Comparison of ENCODE assay signal across 8 cellular contexts in the genomic region with DNA sequence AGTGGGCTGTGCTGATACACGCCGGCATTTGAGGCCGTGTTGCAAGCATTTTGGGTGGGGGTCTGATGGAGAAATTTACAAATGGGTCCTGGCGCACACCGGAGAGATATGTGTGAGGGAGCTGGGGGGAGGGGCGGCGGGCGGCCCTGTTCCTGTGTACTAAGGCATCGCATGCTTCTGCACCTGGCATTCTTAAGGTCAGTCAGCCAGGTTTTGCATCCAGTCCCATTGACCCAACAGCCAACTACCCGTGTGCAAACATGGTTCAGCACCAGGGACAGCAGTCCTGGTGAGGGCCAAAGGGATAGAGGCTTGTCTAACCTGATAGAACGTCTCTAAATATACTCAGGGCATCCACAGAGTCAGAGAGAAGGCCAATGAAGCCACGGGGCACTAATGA. TPM values are rescaled to one million over a fixed set of nuclear protein-coding genes. Genes with fewer than 3 reads are reported as not detected.
A peak's percentile ranks its signal among the peaks of the same experiment; 100 is the strongest.
DNase-seq lines count a peak whose midpoint lies in the region; ATAC-seq and TF ChIP-seq lines count a peak whose summit lies in the region.

No MANE protein-coding gene starts in this region.

- H3K9ac ChIP-seq in mesenchymal stem cell (ENCODE audit: low read length), result no peak overlapping the region

- H2BK12ac ChIP-seq in mesenchymal stem cell (ENCODE audit: low read length in 2 of 2), result no peak overlapping the region

- no peak overlapping the region for H2BK120ac ChIP-seq in mesenchymal stem cell (ENCODE audit: low read depth, low read length)

- no peak overlapping the region for H3K18ac ChIP-seq in mesenchymal stem cell (ENCODE audit: low read depth in 1 of 2, low read length in 2 of 2)

- peaks cover 8% of the 10 kb centered on the region for H3K9me3 ChIP-seq in mesenchymal stem cell (ENCODE audit: control insufficient read depth, low read length)

- H3K4me3 Mint-ChIP-seq in osteocyte (ENCODE audit: unreplicated experiment), result no peak overlapping the region

- H3K36me3 ChIP-seq in mesenchymal stem cell (ENCODE audit: control insufficient read depth in 1 of 2, insufficient read depth in 2 of 2, low read depth in 1 of 2, low read length in 2 of 2), result no peaks in the 10 kb centered on the region

- peak; percentile 70 for ATAC-seq in GM18861 (IDR thresholded peaks at IDR 0.05; ENCODE audit: unreplicated experiment)
- ATAC-seq in GM19395 (IDR thresholded peaks at IDR 0.05; ENCODE audit: unreplicated experiment), result no peak

- H3K27me3 Mint-ChIP-seq in osteocyte (ENCODE audit: unreplicated experiment), result no peaks in the 10 kb centered on the region

- H3K9me3 Mint-ChIP-seq in osteocyte (ENCODE audit: unreplicated experiment), result no peaks in the 10 kb centered on the region

- no peaks in the 10 kb centered on the region for H3K36me3 Mint-ChIP-seq in osteocyte (ENCODE audit: unreplicated experiment)

- H3K27ac Mint-ChIP-seq in osteocyte (ENCODE audit: unreplicated experiment), result no peak overlapping the region

- H3K4me1 ChIP-seq in mesenchymal stem cell (ENCODE audit: control insufficient read depth, insufficient read depth, low read depth, low read length), result no peaks in the 10 kb centered on the region

- H3K79me1 ChIP-seq in mesenchymal stem cell (replicated peaks; ENCODE audit: low read length, poor library complexity, severe bottlenecking), result no peaks in the 10 kb centered on the region

- H3K27ac ChIP-seq in mesenchymal stem cell (ENCODE audit: low read length, poor library complexity, severe bottlenecking), result no peak overlapping the region

- H3K23ac ChIP-seq in mesenchymal stem cell (ENCODE audit: low read length in 2 of 2), result no peak overlapping the region

- H2AK5ac ChIP-seq in mesenchymal stem cell (ENCODE audit: low read length, severe bottlenecking), result no peak overlapping the region

- no peak overlapping the region for H2BK5ac ChIP-seq in mesenchymal stem cell (ENCODE audit: low read depth, low read length, poor library complexity, severe bottlenecking)

- 2% methylated on average over 10 of the region's 12 CpGs for WGBS in mesenchymal stem cell

- H2AFZ ChIP-seq in mesenchymal stem cell (ENCODE audit: low read depth, low read length), result no peak overlapping the region

- no peaks in the 10 kb centered on the region for H3K27me3 ChIP-seq in mesenchymal stem cell (ENCODE audit: control insufficient read depth in 1 of 2, insufficient read depth in 1 of 2, low read length in 2 of 2)

- H4K91ac ChIP-seq in mesenchymal stem cell (ENCODE audit: low read length), result no peak overlapping the region

- H3K4me1 Mint-ChIP-seq in osteocyte (ENCODE audit: unreplicated experiment), result no peaks in the 10 kb centered on the region

- H2BK15ac ChIP-seq in mesenchymal stem cell (ENCODE audit: low read depth, poor library complexity, severe bottlenecking), result no peak overlapping the region

- H3K4me3 ChIP-seq in mesenchymal stem cell (ENCODE audit: insufficient read depth in 1 of 2, low read depth in 1 of 2, low read length in 2 of 2), result no peak overlapping the region

- H3K4me2 ChIP-seq in mesenchymal stem cell (ENCODE audit: low read length, poor library complexity, severe bottlenecking), result no peak overlapping the region

- no peak overlapping the region for H3K14ac ChIP-seq in mesenchymal stem cell (ENCODE audit: low read length in 2 of 2)

- no peak overlapping the region for H3K4ac ChIP-seq in mesenchymal stem cell (ENCODE audit: low read depth in 1 of 2, low read length in 2 of 2)

- H4K8ac ChIP-seq in mesenchymal stem cell (ENCODE audit: low read length), result no peak overlapping the region

- DNase-seq in HT1080 (ENCODE audit: low read depth) (peak; percentile 69), astrocyte of the hippocampus (ENCODE audit: low read depth, low spot score) (peak; percentile 68), mesenchymal stem cell (peak; percentile 0), NCI-H146 (lab: John Stamatoyannopoulos, UW) (no peak), osteocyte (ENCODE audit: extremely low spot score, unreplicated experiment) (no peak), NCI-H526 (lab: John Stamatoyannopoulos, UW) (no peak)

- no peak for TF ChIP-seq CTCF in osteocyte (IDR thresholded peaks at IDR 0.05)

RNA-seq across cellular contexts. Expression of a gene that starts 0.8 kb away (rescaled TPM):
- total RNA-seq in HT1080 (2014; rRNA removed; shearing (Covaris generic)), result 0.60 and 0.90 TPM in 2 replicates
- 0.08 TPM in 1 of 2 replicates, not detected in the other for polyA plus RNA-seq in HT1080 (2015; cell fraction: cytosol; rRNA removed)
- polyA plus RNA-seq in HT1080 (2015; cell fraction: nucleus; rRNA removed), result 0.04 TPM in 1 of 2 replicates, not detected in the other
- polyA plus RNA-seq in mesenchymal stem cell (2013, experiment 1 of 2), result not detected
- not detected for polyA plus RNA-seq in mesenchymal stem cell (2013, experiment 2 of 2)
- total RNA-seq in osteocyte, result not detected in 2 replicates

Comparison
In these comparisons a context has a peak if more than half of its experiments do, and no peak if none do; other contexts are left out.
1. DNase-seq: peak in HT1080 (single experiment), astrocyte of the hippocampus (single experiment) and mesenchymal stem cell (single experiment); none in NCI-H146 (single experiment), osteocyte (single experiment) and NCI-H526 (0 of 2).